20 cellular contexts compared by ENCODE assay signal in genomic region chr7:124813962-124814798, GRCh38. TPM values are rescaled to one million over a fixed set of nuclear protein-coding genes. Genes with fewer than 3 reads are reported as not detected.
"Had no signal": no experiment of that assay in that cellular context is flagged by ENCODE, and none has a peak within 500 bp of the region (broad histone marks: within the 10 kb centered on the region; RNA-seq: fewer than 3 reads in every experiment).

No MANE protein-coding gene starts in this region.

- H3K9me3 ChIP-seq: neutrophil, right atrium auricular region, transverse colon had no signal

- H3K27me3 ChIP-seq: right atrium auricular region, transverse colon had no signal

- ATAC-seq: activated CD8-positive, alpha-beta T cell treated with anti-CD3 and anti-CD28 coated beads for 36 hours; activated T-cell treated with anti-CD3 and anti-CD28 coated beads, Interleukin-2, amount 50 U/mL, for 4 hours; left ventricle myocardium superior; natural killer cell; stimulated activated naive B cell treated with anti-CD40 and anti-IgM and Interleukin-4, amounts not matched to agents 10 μg/mL and 1 μg/mL and 100 μg/mL, for 72 hours; T-cell had no signal

- H3K36me3 ChIP-seq: neutrophil, right atrium auricular region, transverse colon had no signal

- H3K4me3 ChIP-seq: coronary artery, right atrium auricular region, transverse colon had no signal

- DNase-seq: activated CD4-positive, alpha-beta T cell treated with anti-CD3 and anti-CD28 coated beads for 4 hours; activated CD8-positive, alpha-beta T cell treated with anti-CD3 and anti-CD28 coated beads for 36 hours; activated effector memory CD4-positive, alpha-beta T cell treated with Interleukin-2 at 50 U/mL for 16 hours; activated naive CD4-positive, alpha-beta T cell treated with anti-CD3 and anti-CD28 coated beads, Interleukin-2, amount 50 U/mL, for 16 hours; activated T-cell treated with anti-CD3 and anti-CD28 coated beads, Interleukin-2, amount 50 U/mL, for 4 hours; caudate nucleus; foreskin fibroblast; glutamatergic neuron; hypothalamus; left ventricle myocardium superior; natural killer cell; stimulated activated CD4-positive, alpha-beta T cell treated with anti-CD3 and anti-CD28 coated beads, Interleukin-2, amount 100 ng/mL, for 48 hours; stimulated activated naive B cell treated with anti-CD40 and anti-IgM and Interleukin-4, amounts not matched to agents 10 μg/mL and 1 μg/mL and 100 μg/mL, for 72 hours; T-cell; T-helper 9 cell; transverse colon had no signal

- FAIRE-seq: astrocyte had no signal

- H3K27ac ChIP-seq: coronary artery, neutrophil, right atrium auricular region, transverse colon had no signal

- H3K4me1 ChIP-seq: right atrium auricular region, transverse colon had no signal

RNA-seq across cellular contexts. Expression of gene GPR37, which starts 48.6 kb away (rescaled TPM):
- total RNA-seq: activated CD8-positive, alpha-beta T cell treated with anti-CD3 and anti-CD28 coated beads for 36 hours; activated T-cell treated with anti-CD3 and anti-CD28 coated beads, Interleukin-2, amount 50 U/mL, for 4 hours; left ventricle myocardium superior; natural killer cell; T-cell had no signal
